Comparison of ENCODE assay signal across 9 cellular contexts in genomic region chr1:15616704-15617172, GRCh38. TPM values are rescaled to one million over a fixed set of nuclear protein-coding genes. Genes with fewer than 3 reads are reported as not detected.
DNase-seq lines count a peak whose midpoint lies in the region; ATAC-seq and TF ChIP-seq lines count a peak whose summit lies in the region.
"Had no signal": no experiment of that assay in that cellular context is flagged by ENCODE, and none has a peak within 500 bp of the region (broad histone marks: within the 10 kb centered on the region; RNA-seq: fewer than 3 reads in every experiment).

No MANE protein-coding gene starts in this region.

- DNase-seq in NT2/D1 (ENCODE audit: low read depth, low spot score) (no peak), colonic mucosa (peak; percentile 24), mesothelial cell of epicardium (ENCODE audit: low spot score in 2 of 2, unreplicated experiment in 2 of 2) (no peak), vagina (ENCODE audit: extremely low spot score in 2 of 2) (peak in 1 of 2 donors; percentile 89), NCI-H2029 treated with DMSO at 0.1 percent for 48 hours (lab: John Stamatoyannopoulos, UW) (no peak)
- no peak for DNase-seq in stimulated activated naive CD4-positive, alpha-beta T cell (lab: John Stamatoyannopoulos, UW)

- H3K27ac Mint-ChIP-seq in mesothelial cell of epicardium = peak overlapping the region; percentile 94

- H3K9me3 ChIP-seq in NT2/D1 (ENCODE audit: insufficient read depth, low read length) = no peaks in the 10 kb centered on the region
- H3K9me3 ChIP-seq in colonic mucosa = no peaks in the 10 kb centered on the region
- H3K9me3 ChIP-seq in vagina = no peaks in the 10 kb centered on the region

- H3K9ac ChIP-seq in NT2/D1 (ENCODE audit: insufficient read length, low read depth) (peak overlapping the region; percentile 64), colonic mucosa (ENCODE audit: low read depth in 2 of 2, low read length in 2 of 2) (peak overlapping the region; percentile 62 to 66)

- no peaks in the 10 kb centered on the region for H3K27me3 Mint-ChIP-seq in mesothelial cell of epicardium (ENCODE audit: low read depth)

- peak overlapping the region; percentile 99 for H3K27ac ChIP-seq in C4-2B
- H3K27ac ChIP-seq in colonic mucosa = peak overlapping the region; percentile 99
- peak overlapping the region; percentile 100 for H3K27ac ChIP-seq in vagina

- no peak for TF ChIP-seq CTCF in C4-2B (conservative IDR thresholded peaks at IDR 0.05)
- no peak for TF ChIP-seq CTCF in colonic mucosa (IDR thresholded peaks at IDR 0.05)
- no peak for TF ChIP-seq CTCF in mesothelial cell of epicardium (IDR thresholded peaks at IDR 0.05; ENCODE audit: unreplicated experiment)
- no peak for TF ChIP-seq CTCF in vagina (IDR thresholded peaks at IDR 0.05)

- H3K27me3 ChIP-seq in NT2/D1 (ENCODE audit: insufficient read depth, insufficient read length) (no peaks in the 10 kb centered on the region), colonic mucosa (no peaks in the 10 kb centered on the region), vagina (no peaks in the 10 kb centered on the region)

- H3K4me3 Mint-ChIP-seq in mesothelial cell of epicardium = peak overlapping the region; percentile 93

- H3K36me3 ChIP-seq in NT2/D1 (ENCODE audit: insufficient read depth, insufficient read length, low read length) = no peaks in the 10 kb centered on the region
- no peaks in the 10 kb centered on the region for H3K36me3 ChIP-seq in colonic mucosa
- no peaks in the 10 kb centered on the region for H3K36me3 ChIP-seq in vagina

- no peak for TF ChIP-seq POLR2A in vagina (IDR thresholded peaks at IDR 0.05)

- H3K9me3 Mint-ChIP-seq in mesothelial cell of epicardium = no peaks in the 10 kb centered on the region

- H3K4me1 ChIP-seq in NT2/D1 (ENCODE audit: insufficient read depth, insufficient read length) = no peaks in the 10 kb centered on the region
- peaks cover 19% of the 10 kb centered on the region for H3K4me1 ChIP-seq in colonic mucosa
- H3K4me1 ChIP-seq in vagina = peaks cover 40% of the 10 kb centered on the region

- ATAC-seq in GM21515 (IDR thresholded peaks at IDR 0.05; ENCODE audit: unreplicated experiment) = peak; percentile 23

- H3K4me3 ChIP-seq in NT2/D1 (ENCODE audit: insufficient read length, low read depth) (peak overlapping the region; percentile 30), colonic mucosa (peak overlapping the region; percentile 43), vagina (peak overlapping the region; percentile 89 to 99)

- H3K36me3 Mint-ChIP-seq in mesothelial cell of epicardium = no peaks in the 10 kb centered on the region

- H3K4me1 Mint-ChIP-seq in mesothelial cell of epicardium = peaks cover 33% of the 10 kb centered on the region

- intact Hi-C loops in colonic mucosa (cut with DNase I) (no loop called here), vagina (cut with DNase I) (loop anchor here (10.0 kb wide), 1 partner anchor 88 kb away; no protein-coding TSS in a partner anchor)

RNA-seq across cellular contexts. Expression of gene DDI2, which starts 0.5 kb away (rescaled TPM):
- total RNA-seq in colonic mucosa = 10 to 100 TPM; 28.6 to 38.7 TPM
- total RNA-seq in mesothelial cell of epicardium = 31.7 to 34.5 TPM (median 34.1 TPM) in 3 replicates
- 59.2 TPM for total RNA-seq in vagina

RNA-seq across cellular contexts. Expression of gene AGMAT, which starts 31.9 kb away (rescaled TPM):
- total RNA-seq in colonic mucosa = 10 to 100 TPM; 21.6 to 54.2 TPM
- total RNA-seq in mesothelial cell of epicardium = 0.16 to 0.31 TPM (median 0.25 TPM) in 3 replicates
- total RNA-seq in vagina = 1.5 TPM
- total RNA-seq: HT1080 had no signal

Comparison
In these comparisons a context has a peak if more than half of its experiments do, and no peak if none do; other contexts are left out.
1. H3K4me3 ChIP-seq: peak in every context shown above with its lines; median percentile 94 in vagina; 43 in colonic mucosa; 30 in NT2/D1.